ENCODE assay signal across 26 cellular contexts in genomic region chr6:48706310-48706709, GRCh38.
"Had no signal": no experiment of that assay in that cellular context is flagged by ENCODE, and none has a peak within 500 bp of the region (broad histone marks: within the 10 kb centered on the region; RNA-seq: fewer than 3 reads in every experiment).

No MANE protein-coding gene starts in this region.

- H3K27me3 Mint-ChIP-seq: dendritic cell treated with granulocyte-macrophage colony-stimulating factor and Interleukin-4, amounts not matched to agents 40 ng/mL and 50 ng/mL, for 4 days; effector memory CD8-positive, alpha-beta T cell had no signal

- H3K4me2 ChIP-seq: hepatocyte had no signal

- H3K27me3 ChIP-seq: colonic mucosa, dorsolateral prefrontal cortex, esophagus muscularis mucosa, esophagus squamous epithelium, foreskin keratinocyte, gastrocnemius medialis, gastroesophageal sphincter, heart left ventricle, heart right ventricle, hepatocyte had no signal

- DNase-seq: colonic mucosa; cortex of kidney; dermis blood vessel endothelial cell; dorsolateral prefrontal cortex; effector CD4-positive, alpha-beta T cell; effector CD8-positive, alpha-beta T cell; effector memory CD4-positive, alpha-beta T cell; effector memory CD8-positive, alpha-beta T cell; endodermal cell; erythroblast; esophagus squamous epithelium; foreskin fibroblast; foreskin keratinocyte; foreskin melanocyte; gastrocnemius medialis; glutamatergic neuron; head of caudate nucleus; heart left ventricle; heart right ventricle had no signal

- ATAC-seq: effector memory CD8-positive, alpha-beta T cell; esophagus mucosa; foreskin keratinocyte; gastrocnemius medialis; gastroesophageal sphincter; heart left ventricle; heart right ventricle had no signal

- H3K4me3 ChIP-seq: colonic mucosa, coronary artery, dorsolateral prefrontal cortex, esophagus muscularis mucosa, esophagus squamous epithelium, gastrocnemius medialis, gastroesophageal sphincter, heart left ventricle, heart right ventricle, hepatocyte had no signal

- H3K9me3 ChIP-seq: colonic mucosa, esophagus muscularis mucosa, esophagus squamous epithelium, gastrocnemius medialis, gastroesophageal sphincter had no signal

- H3K9me3 Mint-ChIP-seq: endodermal cell had no signal

- H3K4me1 ChIP-seq: colonic mucosa, esophagus muscularis mucosa, esophagus squamous epithelium, foreskin keratinocyte, gastrocnemius medialis, gastroesophageal sphincter, heart left ventricle, heart right ventricle had no signal

- H3K4me3 Mint-ChIP-seq: dendritic cell treated with granulocyte-macrophage colony-stimulating factor and Interleukin-4, amounts not matched to agents 40 ng/mL and 50 ng/mL, for 4 days; effector memory CD8-positive, alpha-beta T cell; endodermal cell had no signal

- H3K79me2 ChIP-seq: hepatocyte had no signal

- H3K36me3 ChIP-seq: colonic mucosa, esophagus muscularis mucosa, esophagus squamous epithelium, gastrocnemius medialis, gastroesophageal sphincter, heart left ventricle, heart right ventricle had no signal

- H3K27ac Mint-ChIP-seq: dendritic cell treated with granulocyte-macrophage colony-stimulating factor and Interleukin-4, amounts not matched to agents 40 ng/mL and 50 ng/mL, for 4 days; effector memory CD8-positive, alpha-beta T cell; endodermal cell had no signal

- H2AFZ ChIP-seq: hepatocyte had no signal

- H3K27ac ChIP-seq: colonic mucosa, coronary artery, dorsolateral prefrontal cortex, epithelial cell of prostate, esophagus muscularis mucosa, esophagus squamous epithelium, foreskin keratinocyte, gastrocnemius medialis, gastroesophageal sphincter, heart left ventricle, heart right ventricle, hepatocyte had no signal

- H3K4me1 Mint-ChIP-seq: endodermal cell had no signal
